In genomic region chr9:107638922-107639321, GRCh38 we compare ENCODE assay signal across 8 cellular contexts.
DNase-seq lines count a peak whose midpoint lies in the region; ATAC-seq and TF ChIP-seq lines count a peak whose summit lies in the region.

No MANE protein-coding gene starts in this region.

- H3K27me3 ChIP-seq in esophagus muscularis mucosa (no peaks in the 10 kb centered on the region), ovary (no peaks in the 10 kb centered on the region)

- H3K4me1 ChIP-seq in esophagus muscularis mucosa (peaks cover 17 to 32% (median 25%) of the 10 kb centered on the region in 4 donors), ovary (ENCODE audit: insufficient read depth) (peaks cover 12% of the 10 kb centered on the region)

- H3K4me3 ChIP-seq in esophagus muscularis mucosa (peak overlapping the region; percentile 50 to 62 (median 61)), ovary (peak overlapping the region; percentile 40)

- intact Hi-C loops in esophagus muscularis mucosa (cut with DNase I): loop anchor here (2.0 to 5.0 kb wide), 4 partner anchors 94 to 503 kb away; no protein-coding TSS in a partner anchor
- intact Hi-C loops in ovary (cut with DNase I): loop anchor here in 3 of 4 donors (2.0 to 10.0 kb wide), 5 partner anchors 96 to 777 kb away; partner anchors contain the start of genes KLF4 (in 1 of the 3) and ZNF462 (in 1 of the 3)

- TF ChIP-seq POLR2A in esophagus muscularis mucosa (IDR thresholded peaks at IDR 0.05; ENCODE audit: low read depth) (peak; percentile 12), ovary (IDR thresholded peaks at IDR 0.05) (no peak)

- no peaks in the 10 kb centered on the region for H3K36me3 Mint-ChIP-seq in activated CD4-positive, alpha-beta memory T cell treated with anti-CD3 and anti-CD28 coated beads, Interleukin-2, amount 10 ng/mL, durations not matched to agents 7 days and 5 days (ENCODE audit: low read depth)
- peaks cover 8 to 18% of the 10 kb centered on the region in 2 donors for H3K36me3 Mint-ChIP-seq in activated naive CD4-positive, alpha-beta T cell treated with anti-CD3 and anti-CD28 coated beads, Interleukin-2, amount 50 U/mL, for 72 hours

- TF ChIP-seq EP300 in esophagus muscularis mucosa (IDR thresholded peaks at IDR 0.05) (no peak), ovary (IDR thresholded peaks at IDR 0.05) (no peak)

- H3K27ac ChIP-seq in esophagus muscularis mucosa (replicated peaks in 1 of 4): peak overlapping the region; percentile 97 to 98 (median 98)
- H3K27ac ChIP-seq in ovary: peak overlapping the region; percentile 98 to 100

- POLR2A ChIA-PET in activated CD4-positive, alpha-beta memory T cell treated with anti-CD3 and anti-CD28 coated beads, Interleukin-2, amount 10 ng/mL, durations not matched to agents 7 days and 5 days (lab: Charles Lee): no interaction called here

- 31% methylated on average over 3 of the region's 4 CpGs for WGBS in esophagus muscularis mucosa
- WGBS in ovary, 3 donors: 21 to 28% (median 24%) methylated on average over 4 of the region's 4 CpGs

- no peak overlapping the region for H3K27ac Mint-ChIP-seq in activated CD4-positive, alpha-beta memory T cell treated with anti-CD3 and anti-CD28 coated beads, Interleukin-2, amount 10 ng/mL, durations not matched to agents 7 days and 5 days
- H3K27ac Mint-ChIP-seq in activated naive CD4-positive, alpha-beta T cell treated with anti-CD3 and anti-CD28 coated beads, Interleukin-2, amount 50 U/mL, for 72 hours: no peak overlapping the region

- DNase-seq in DMS153 (lab: John Stamatoyannopoulos, UW) (peak; percentile 69), NCI-H748 (lab: John Stamatoyannopoulos, UW; ENCODE audit: unreplicated experiment) (peak; percentile 55), esophagus muscularis mucosa (ENCODE audit: extremely low spot score) (no peak), ovary (peak; percentile 72 to 85 (median 76)), activated gamma-delta T cell treated with Interleukin-2 at 50 U/mL for 16 hours (no peak), HuH-7.5 (ENCODE audit: low spot score) (no peak)
- DNase-seq in activated CD4-positive, alpha-beta memory T cell treated with anti-CD3 and anti-CD28 coated beads, Interleukin-2, amount 10 ng/mL, durations not matched to agents 7 days and 5 days: no peak
- DNase-seq in activated naive CD4-positive, alpha-beta T cell treated with anti-CD3 and anti-CD28 coated beads, Interleukin-2, amount 50 U/mL, for 72 hours (ENCODE audit: low spot score in 2 of 2): no peak

- no peak overlapping the region for H3K4me3 Mint-ChIP-seq in activated CD4-positive, alpha-beta memory T cell treated with anti-CD3 and anti-CD28 coated beads, Interleukin-2, amount 10 ng/mL, durations not matched to agents 7 days and 5 days

- H3K9me3 Mint-ChIP-seq in activated CD4-positive, alpha-beta memory T cell treated with anti-CD3 and anti-CD28 coated beads, Interleukin-2, amount 10 ng/mL, durations not matched to agents 7 days and 5 days: peaks cover 7% of the 10 kb centered on the region
- H3K9me3 Mint-ChIP-seq in activated naive CD4-positive, alpha-beta T cell treated with anti-CD3 and anti-CD28 coated beads, Interleukin-2, amount 50 U/mL, for 72 hours: peaks cover 3 to 4% of the 10 kb centered on the region in 2 donors

- H3K9me3 ChIP-seq in esophagus muscularis mucosa: no peaks in the 10 kb centered on the region
- no peaks in the 10 kb centered on the region for H3K9me3 ChIP-seq in ovary

- no peak for TF ChIP-seq CTCF in esophagus muscularis mucosa (IDR thresholded peaks at IDR 0.05)
- TF ChIP-seq CTCF in ovary (IDR thresholded peaks at IDR 0.05): no peak

- peaks cover 38% of the 10 kb centered on the region for H3K27me3 Mint-ChIP-seq in activated CD4-positive, alpha-beta memory T cell treated with anti-CD3 and anti-CD28 coated beads, Interleukin-2, amount 10 ng/mL, durations not matched to agents 7 days and 5 days

- no peak for ATAC-seq in activated naive CD4-positive, alpha-beta T cell treated with anti-CD3 and anti-CD28 coated beads, Interleukin-2, amount 50 U/mL, for 72 hours

- no peaks in the 10 kb centered on the region for H3K4me1 Mint-ChIP-seq in activated CD4-positive, alpha-beta memory T cell treated with anti-CD3 and anti-CD28 coated beads, Interleukin-2, amount 10 ng/mL, durations not matched to agents 7 days and 5 days

- H3K36me3 ChIP-seq in esophagus muscularis mucosa (no peaks in the 10 kb centered on the region), ovary (no peaks in the 10 kb centered on the region)

- CTCF ChIA-PET in activated CD4-positive, alpha-beta memory T cell treated with anti-CD3 and anti-CD28 coated beads, Interleukin-2, amount 10 ng/mL, durations not matched to agents 7 days and 5 days (lab: Charles Lee): no interaction called here

Comparison
In these comparisons a context has a peak if more than half of its experiments do, and no peak if none do; other contexts are left out.
1. DNase-seq: peak in DMS153 (single experiment), NCI-H748 (single experiment) and ovary (5 of 5); none in esophagus muscularis mucosa (single experiment), activated gamma-delta T cell treated with Interleukin-2 at 50 U/mL for 16 hours (single experiment), HuH-7.5 (single experiment), activated CD4-positive, alpha-beta memory T cell treated with anti-CD3 and anti-CD28 coated beads, Interleukin-2, amount 10 ng/mL, durations not matched to agents 7 days and 5 days (single experiment) and activated naive CD4-positive, alpha-beta T cell treated with anti-CD3 and anti-CD28 coated beads, Interleukin-2, amount 50 U/mL, for 72 hours (0 of 2).